Comparison of ENCODE assay signal across 8 cellular contexts in the genomic region with DNA sequence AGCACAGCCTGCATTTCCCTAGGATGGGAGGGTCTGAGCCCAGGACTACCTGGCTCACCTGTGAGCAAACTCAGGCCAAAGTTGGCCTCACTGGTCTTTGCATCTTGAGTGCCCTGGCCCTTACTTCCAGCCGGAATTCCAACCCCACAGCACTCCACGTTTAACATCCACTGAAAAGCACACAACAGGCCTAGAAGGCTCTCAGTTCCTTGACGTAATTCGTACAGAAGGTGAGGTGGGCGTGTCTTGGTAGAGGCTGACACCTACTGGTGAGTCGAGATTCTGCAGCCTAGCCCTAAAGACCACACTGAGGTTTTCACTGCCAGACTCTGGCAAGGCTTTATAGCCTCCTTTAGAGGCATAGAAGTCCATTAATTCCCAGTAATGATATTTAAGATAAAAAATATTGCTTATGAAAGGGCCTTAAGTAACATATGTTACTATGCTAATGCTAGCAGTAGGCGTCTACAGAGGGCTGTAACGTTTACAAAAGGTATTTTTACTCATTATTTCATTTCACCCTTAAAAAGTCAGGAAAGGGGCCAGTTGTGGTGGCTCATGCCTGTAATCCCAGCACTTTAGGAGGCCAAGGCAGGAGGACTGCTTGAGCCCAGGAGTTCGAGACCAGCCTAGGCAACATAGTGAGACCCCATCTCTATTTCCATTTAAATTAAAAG.
DNase-seq lines count a peak whose midpoint lies in the region; ATAC-seq, FAIRE-seq and TF ChIP-seq lines count a peak whose summit lies in the region.

No MANE protein-coding gene starts in this region.

- H3K9me3 ChIP-seq in smooth muscle cell (replicated peaks; ENCODE audit: low read depth), result no peaks in the 10 kb centered on the region

- H3K27ac Mint-ChIP-seq in Calu3 (ENCODE audit: unreplicated experiment), result no peak overlapping the region
- no peak overlapping the region for H3K27ac Mint-ChIP-seq in activated T-helper 2 cell treated with anti-CD3 and anti-CD28 coated beads, Interferon-gamma antibody, Interleukin-2, Interleukin-4, amounts not matched to agents 10 μg/mL and 5 μg/mL and 100 μg/mL, durations not matched to agents 14 hours and 24 hours and 36 hours

- no peak for FAIRE-seq in frontal cortex (lab: Jason Lieb, UNC)

- intact Hi-C loops in Calu3 (cut with micrococcal nuclease; ENCODE audit: unreplicated experiment), result no loop called here
- intact Hi-C loops in activated T-helper 2 cell treated with anti-CD3 and anti-CD28 coated beads, Interferon-gamma antibody, Interleukin-2, Interleukin-4, amounts not matched to agents 10 μg/mL and 5 μg/mL and 100 μg/mL, durations not matched to agents 14 hours and 24 hours and 36 hours (cut with micrococcal nuclease), result loop anchor here (1.0 to 5.0 kb wide), 2 partner anchors 115 to 571 kb away; partner anchors contain the start of gene RCC1L

- H3K4me3 ChIP-seq in smooth muscle cell, result no peak overlapping the region

- no peak overlapping the region for H2AFZ ChIP-seq in smooth muscle cell (ENCODE audit: low read depth)

- no peak overlapping the region for H3K4me3 Mint-ChIP-seq in Calu3 (ENCODE audit: low read depth, unreplicated experiment)
- H3K4me3 Mint-ChIP-seq in activated T-helper 2 cell treated with anti-CD3 and anti-CD28 coated beads, Interferon-gamma antibody, Interleukin-2, Interleukin-4, amounts not matched to agents 10 μg/mL and 5 μg/mL and 100 μg/mL, durations not matched to agents 14 hours and 24 hours and 36 hours (ENCODE audit: low read depth), result no peak overlapping the region

- H3K27me3 ChIP-seq in smooth muscle cell (ENCODE audit: low read depth), result no peaks in the 10 kb centered on the region

- no peak overlapping the region for H3K9ac ChIP-seq in smooth muscle cell (ENCODE audit: low read depth)

- peaks cover 15% of the 10 kb centered on the region for H3K36me3 Mint-ChIP-seq in Calu3 (ENCODE audit: insufficient read depth, unreplicated experiment)
- no peaks in the 10 kb centered on the region for H3K36me3 Mint-ChIP-seq in activated T-helper 2 cell treated with anti-CD3 and anti-CD28 coated beads, Interferon-gamma antibody, Interleukin-2, Interleukin-4, amounts not matched to agents 10 μg/mL and 5 μg/mL and 100 μg/mL, durations not matched to agents 14 hours and 24 hours and 36 hours (ENCODE audit: low read depth)

- H3K4me1 ChIP-seq in smooth muscle cell (ENCODE audit: low read depth), result no peaks in the 10 kb centered on the region

- H3K4me1 Mint-ChIP-seq in Calu3 (ENCODE audit: low read depth, unreplicated experiment), result no peaks in the 10 kb centered on the region
- peaks cover 11% of the 10 kb centered on the region for H3K4me1 Mint-ChIP-seq in activated T-helper 2 cell treated with anti-CD3 and anti-CD28 coated beads, Interferon-gamma antibody, Interleukin-2, Interleukin-4, amounts not matched to agents 10 μg/mL and 5 μg/mL and 100 μg/mL, durations not matched to agents 14 hours and 24 hours and 36 hours (ENCODE audit: low read depth)

- no peak overlapping the region for H3K4me2 ChIP-seq in smooth muscle cell

- BruUV-seq in Calu3 (replicated peaks; lab: Mats Ljungman, UMichigan), result no TSS peak

- no peaks in the 10 kb centered on the region for H3K27me3 Mint-ChIP-seq in Calu3 (ENCODE audit: unreplicated experiment)
- H3K27me3 Mint-ChIP-seq in activated T-helper 2 cell treated with anti-CD3 and anti-CD28 coated beads, Interferon-gamma antibody, Interleukin-2, Interleukin-4, amounts not matched to agents 10 μg/mL and 5 μg/mL and 100 μg/mL, durations not matched to agents 14 hours and 24 hours and 36 hours (ENCODE audit: low read depth), result peaks cover 3% of the 10 kb centered on the region

- no peaks in the 10 kb centered on the region for H3K9me3 Mint-ChIP-seq in Calu3 (ENCODE audit: low read depth, unreplicated experiment)
- no peaks in the 10 kb centered on the region for H3K9me3 Mint-ChIP-seq in activated T-helper 2 cell treated with anti-CD3 and anti-CD28 coated beads, Interferon-gamma antibody, Interleukin-2, Interleukin-4, amounts not matched to agents 10 μg/mL and 5 μg/mL and 100 μg/mL, durations not matched to agents 14 hours and 24 hours and 36 hours

- no peaks in the 10 kb centered on the region for H3K36me3 ChIP-seq in smooth muscle cell (ENCODE audit: low read depth)

- POLR2A ChIA-PET in RWPE1 (lab: Yijun Ruan, JAX; ENCODE audit: low non-redundant PET), result no interaction called here

- CTCF ChIA-PET in Calu3 (lab: Charles Lee), result no interaction called here
- CTCF ChIA-PET in RWPE1 (lab: Yijun Ruan, JAX), result no interaction called here

- peak; percentile 46 for ATAC-seq in HG02610 (IDR thresholded peaks at IDR 0.05; ENCODE audit: unreplicated experiment)

- no peaks in the 10 kb centered on the region for H3K79me2 ChIP-seq in smooth muscle cell (ENCODE audit: low read depth)

- DNase-seq in Calu3 (peak; percentile 47), RWPE1 (ENCODE audit: low spot score) (peak; percentile 33), glomerular endothelial cell (ENCODE audit: extremely low read depth, low read depth, low spot score) (peak; percentile 63), smooth muscle cell (lab: John Stamatoyannopoulos, UW; ENCODE audit: unreplicated experiment) (no peak), frontal cortex (ENCODE audit: low spot score in 2 of 2) (no peak), cerebellum (ENCODE audit: low spot score) (no peak)
- peak; percentile 51 for DNase-seq in activated T-helper 2 cell treated with anti-CD3 and anti-CD28 coated beads, Interferon-gamma antibody, Interleukin-2, Interleukin-4, amounts not matched to agents 10 μg/mL and 5 μg/mL and 100 μg/mL, durations not matched to agents 14 hours and 24 hours and 36 hours (ENCODE audit: low spot score)

- 53% methylated on average over 9 of the region's 9 CpGs for WGBS in smooth muscle cell (ENCODE audit: low lambda C conversion rate)

- H3F3A ChIP-seq in smooth muscle cell (ENCODE audit: low read depth), result no peaks in the 10 kb centered on the region

- TF ChIP-seq CTCF in Calu3 (IDR thresholded peaks at IDR 0.05; ENCODE audit: unreplicated experiment), result peak; percentile 51
- peak; percentile 55 for TF ChIP-seq CTCF in RWPE1 (conservative IDR thresholded peaks at IDR 0.05; ENCODE audit: low read depth)
- peak; percentile 57 for TF ChIP-seq CTCF in smooth muscle cell (IDR thresholded peaks at IDR 0.05; ENCODE audit: borderline replicate concordance, insufficient read depth, poor library complexity, severe bottlenecking)

- H3K27ac ChIP-seq in RWPE1, result no peak overlapping the region
- H3K27ac ChIP-seq in smooth muscle cell (ENCODE audit: low read depth), result no peak overlapping the region

- H4K20me1 ChIP-seq in smooth muscle cell (ENCODE audit: low read depth), result no peaks in the 10 kb centered on the region

Comparison
In these comparisons a context has a peak if more than half of its experiments do, and no peak if none do; other contexts are left out.
1. DNase-seq: peak in Calu3 (single experiment), RWPE1 (single experiment), activated T-helper 2 cell treated with anti-CD3 and anti-CD28 coated beads, Interferon-gamma antibody, Interleukin-2, Interleukin-4, amounts not matched to agents 10 μg/mL and 5 μg/mL and 100 μg/mL, durations not matched to agents 14 hours and 24 hours and 36 hours (single experiment) and glomerular endothelial cell (single experiment); none in smooth muscle cell (single experiment), frontal cortex (0 of 2) and cerebellum (single experiment).
2. Peak in every context shown above with its lines, with median percentiles within 50 percentile points of each other: CTCF ChIP-seq.